ENCODE assay signal across 2 cellular contexts in genomic region chr2:240387669-240388358, GRCh38.
TF ChIP-seq lines count a peak whose summit lies in the region.

No MANE protein-coding gene starts in this region.

TF ChIP-seq in HCT116, 20 proteins besides CTCF, POLR2A, EP300 and RAD21:
- peak; percentile 90 for TF ChIP-seq FOSL1 (IDR thresholded peaks at IDR 0.05; ENCODE audit: low read depth)
- TF ChIP-seq JUND (IDR thresholded peaks at IDR 0.05) = no peak; the same call in none of the 2 replicates
- TF ChIP-seq ZNF274 (IDR thresholded peaks at IDR 0.05; ENCODE audit: low read depth, low read length) = no peak
- peak; percentile 36; the same call in 1 of the 2 replicates for TF ChIP-seq POLR2AphosphoS5 (IDR thresholded peaks at IDR 0.05; ENCODE audit: low read depth, low read length)

TF ChIP-seq in GM12891, 5 proteins besides CTCF, POLR2A, EP300 and RAD21:
- TF ChIP-seq PAX5 (IDR thresholded peaks at IDR 0.05; ENCODE audit: insufficient read depth, low read length, severe bottlenecking) (no peak), TAF1 (IDR thresholded peaks at IDR 0.05; ENCODE audit: low read depth, low read length) (no peak), SPI1 (IDR thresholded peaks at IDR 0.05; ENCODE audit: low read depth, low read length) (no peak), POLR2AphosphoS5 (IDR thresholded peaks at IDR 0.05; ENCODE audit: low read depth, low read length) (no peak), POU2F2 (IDR thresholded peaks at IDR 0.05; ENCODE audit: low read depth, low read length) (no peak)
